ENCODE assay signal across 30 cellular contexts in the genomic region with DNA sequence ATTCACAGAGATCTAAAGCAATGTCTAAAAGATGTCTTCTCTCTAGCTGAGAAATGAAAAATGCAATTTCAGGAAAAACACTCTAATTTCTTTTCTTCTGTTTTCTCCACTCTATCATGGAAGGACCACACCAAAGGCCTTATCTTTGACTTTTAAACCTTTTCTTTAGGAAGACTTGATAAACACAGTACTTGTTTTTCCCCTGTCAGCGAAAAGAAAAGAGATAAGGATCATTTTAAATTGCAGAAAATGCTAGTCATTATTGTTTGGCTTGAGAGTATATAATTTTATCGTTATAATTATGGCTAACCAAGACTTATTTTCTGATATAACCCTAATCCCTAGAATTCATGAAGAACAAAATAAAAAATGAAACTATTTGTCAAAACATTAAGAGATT.
"Had no signal": no experiment of that assay in that cellular context is flagged by ENCODE, and none has a peak within 500 bp of the region (broad histone marks: within the 10 kb centered on the region; RNA-seq: fewer than 3 reads in every experiment).

No MANE protein-coding gene starts in this region.

- H3K36me3 Mint-ChIP-seq: naive B cell; natural killer cell treated with Interleukin-12 subunit alpha and Interleukin-12 subunit beta and Interleukin-15 and Interleukin-18, amount 100 ng/mL, for 72 hours; stimulated activated memory B cell treated with anti-CD40 and anti-IgM and Interleukin-4, amounts not matched to agents 10 μg/mL and 1 μg/mL and 100 μg/mL, for 72 hours had no signal

- H3K79me2 ChIP-seq: parathyroid adenoma had no signal

- DNase-seq: naive B cell; naive thymus-derived CD8-positive, alpha-beta T cell; occipital lobe; ovary; posterior cingulate gyrus; psoas muscle; right cardiac atrium; spleen; stimulated activated CD4-positive, alpha-beta T cell treated with anti-CD3 and anti-CD28 coated beads, Interleukin-12 subunit alpha, Interleukin-12 subunit beta, amount 100 ng/mL, for 4 hours; stimulated activated CD4-positive, alpha-beta T cell treated with anti-CD3 and anti-CD28 coated beads, Interleukin-1b, Interleukin-23, amount 100 ng/mL, for 48 hours; stimulated activated CD4-positive, alpha-beta T cell treated with anti-CD3 and anti-CD28 coated beads, Interleukin-4, amount 100 ng/mL, for 1 hour; stimulated activated CD4-positive, alpha-beta T cell treated with anti-CD3 and anti-CD28 coated beads, Interleukin-4, amount 100 ng/mL, for 4 hours; stimulated activated CD8-positive, alpha-beta memory T cell treated with anti-CD3 and anti-CD28 coated beads, Interleukin-4, amount 100 ng/mL, for 48 hours; stimulated activated naive CD4-positive, alpha-beta T cell; stimulated activated naive CD8-positive, alpha-beta T cell treated with anti-CD3 and anti-CD28 coated beads, Interleukin-15, amount 100 ng/mL, for 72 hours; stimulated activated naive CD8-positive, alpha-beta T cell treated with anti-CD3 and anti-CD28 coated beads, Interleukin-15, Interleukin-2, amounts not matched to agents 100 U/mL and 50 U/mL, for 24 hours; substantia nigra; thyroid gland; trophoblast cell; upper lobe of right lung; uterus had no signal

- H3K4me2 ChIP-seq: smooth muscle cell had no signal

- H3K4me3 Mint-ChIP-seq: naive B cell; naive thymus-derived CD8-positive, alpha-beta T cell; natural killer cell treated with Interleukin-12 subunit alpha and Interleukin-12 subunit beta and Interleukin-15 and Interleukin-18, amount 100 ng/mL, for 72 hours; stimulated activated memory B cell treated with anti-CD40 and anti-IgM and Interleukin-4, amounts not matched to agents 10 μg/mL and 1 μg/mL and 100 μg/mL, for 72 hours; stimulated activated naive CD8-positive, alpha-beta T cell treated with anti-CD3 and anti-CD28 coated beads, Interleukin-15, amount 100 ng/mL, for 72 hours had no signal

- ATAC-seq: naive thymus-derived CD8-positive, alpha-beta T cell; natural killer cell treated with Interleukin-12 subunit alpha and Interleukin-12 subunit beta and Interleukin-15 and Interleukin-18, amount 100 ng/mL, for 72 hours; psoas muscle; right cardiac atrium; sciatic nerve; stimulated activated memory B cell treated with anti-CD40 and anti-IgM and Interleukin-4, amounts not matched to agents 10 μg/mL and 1 μg/mL and 100 μg/mL, for 72 hours; stimulated activated naive CD8-positive, alpha-beta T cell treated with anti-CD3 and anti-CD28 coated beads, Interleukin-15, amount 100 ng/mL, for 72 hours; stimulated activated naive CD8-positive, alpha-beta T cell treated with anti-CD3 and anti-CD28 coated beads, Interleukin-15, Interleukin-2, amounts not matched to agents 100 U/mL and 50 U/mL, for 24 hours; upper lobe of right lung had no signal

- H2AFZ ChIP-seq: parathyroid adenoma had no signal

- H3K36me3 ChIP-seq: ovary, spleen, thoracic aorta, thyroid gland, tibial nerve, upper lobe of right lung, uterus had no signal

- H3K27ac Mint-ChIP-seq: naive B cell; naive thymus-derived CD8-positive, alpha-beta T cell; natural killer cell treated with Interleukin-12 subunit alpha and Interleukin-12 subunit beta and Interleukin-15 and Interleukin-18, amount 100 ng/mL, for 72 hours; progenitor cell of endocrine pancreas; stimulated activated memory B cell treated with anti-CD40 and anti-IgM and Interleukin-4, amounts not matched to agents 10 μg/mL and 1 μg/mL and 100 μg/mL, for 72 hours; stimulated activated naive CD8-positive, alpha-beta T cell treated with anti-CD3 and anti-CD28 coated beads, Interleukin-15, amount 100 ng/mL, for 72 hours had no signal

- H3K27me3 ChIP-seq: ovary, spleen, thyroid gland, tibial nerve, upper lobe of right lung, uterus had no signal

- H3K4me1 ChIP-seq: parathyroid adenoma, psoas muscle, spleen, thyroid gland, upper lobe of right lung, uterus had no signal

- H3K4me1 Mint-ChIP-seq: stimulated activated memory B cell treated with anti-CD40 and anti-IgM and Interleukin-4, amounts not matched to agents 10 μg/mL and 1 μg/mL and 100 μg/mL, for 72 hours; stimulated activated naive CD8-positive, alpha-beta T cell treated with anti-CD3 and anti-CD28 coated beads, Interleukin-15, amount 100 ng/mL, for 72 hours had no signal

- H3K9ac ChIP-seq: parathyroid adenoma had no signal

- H3K9me3 ChIP-seq: ovary, psoas muscle, thoracic aorta, thyroid gland, tibial nerve, upper lobe of right lung, uterus had no signal

- H3K27ac ChIP-seq: ovary, parathyroid adenoma, psoas muscle, skin epidermis, spleen, thoracic aorta, thyroid gland, upper lobe of right lung, uterus had no signal

- H3K4me3 ChIP-seq: ovary, psoas muscle, skin epidermis, smooth muscle cell, spleen, thoracic aorta, thyroid gland, tibial nerve, upper lobe of right lung, uterus had no signal

- H3K27me3 Mint-ChIP-seq: naive B cell; natural killer cell treated with Interleukin-12 subunit alpha and Interleukin-12 subunit beta and Interleukin-15 and Interleukin-18, amount 100 ng/mL, for 72 hours; progenitor cell of endocrine pancreas; stimulated activated memory B cell treated with anti-CD40 and anti-IgM and Interleukin-4, amounts not matched to agents 10 μg/mL and 1 μg/mL and 100 μg/mL, for 72 hours; stimulated activated naive CD8-positive, alpha-beta T cell treated with anti-CD3 and anti-CD28 coated beads, Interleukin-15, amount 100 ng/mL, for 72 hours had no signal
